ENCODE assay signal across 8 cellular contexts in the genomic region with DNA sequence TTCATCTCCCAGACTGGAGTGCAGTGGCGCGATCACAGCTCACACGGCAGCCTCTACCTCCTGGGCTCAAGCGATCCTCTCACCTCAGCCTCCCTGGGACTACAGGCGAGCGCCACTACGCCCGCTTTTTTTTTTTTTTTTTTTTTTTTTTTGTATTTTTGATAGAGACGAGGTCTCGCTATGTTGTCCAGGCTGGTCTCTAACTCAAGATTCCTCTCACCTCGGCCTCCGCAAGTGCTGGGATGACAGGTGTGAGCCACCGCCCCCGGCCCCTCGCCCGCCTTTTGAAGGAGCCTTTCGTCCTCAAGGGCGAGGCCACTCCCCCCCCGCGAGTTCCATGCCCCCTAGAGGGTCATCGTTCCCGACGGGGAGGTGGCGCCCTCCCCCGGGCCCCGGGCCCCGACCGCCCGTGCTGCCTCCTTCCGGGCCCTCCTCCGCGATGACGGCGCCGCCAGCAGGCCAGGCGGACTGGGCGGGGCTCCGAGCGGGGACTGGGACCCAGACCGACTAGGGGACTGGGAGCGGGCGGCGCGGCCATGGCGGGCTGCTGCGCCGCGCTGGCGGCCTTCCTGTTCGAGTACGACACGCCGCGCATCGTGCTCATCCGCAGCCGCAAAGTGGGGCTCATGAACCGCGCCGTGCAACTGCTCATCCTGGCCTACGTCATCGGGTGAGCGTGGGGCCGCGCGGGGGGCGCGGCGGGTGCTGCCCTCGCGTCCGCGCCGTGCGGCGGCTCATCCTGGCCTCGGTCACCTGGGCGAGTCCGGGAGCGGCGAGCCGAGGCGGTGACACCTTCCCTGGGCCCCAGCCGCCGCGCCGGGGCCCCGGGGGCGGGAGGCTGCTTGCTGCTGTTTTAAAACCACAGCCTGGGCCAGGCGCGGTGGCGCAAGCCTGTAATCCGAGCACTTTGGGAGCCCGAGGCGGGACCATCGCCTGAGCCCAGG. TPM values are rescaled to one million over a fixed set of nuclear protein-coding genes. Genes with fewer than 3 reads are reported as not detected.
A peak's percentile ranks its signal among the peaks of the same experiment; 100 is the strongest.
DNase-seq lines count a peak whose midpoint lies in the region; ATAC-seq and TF ChIP-seq lines count a peak whose summit lies in the region.

A gene with protein sequence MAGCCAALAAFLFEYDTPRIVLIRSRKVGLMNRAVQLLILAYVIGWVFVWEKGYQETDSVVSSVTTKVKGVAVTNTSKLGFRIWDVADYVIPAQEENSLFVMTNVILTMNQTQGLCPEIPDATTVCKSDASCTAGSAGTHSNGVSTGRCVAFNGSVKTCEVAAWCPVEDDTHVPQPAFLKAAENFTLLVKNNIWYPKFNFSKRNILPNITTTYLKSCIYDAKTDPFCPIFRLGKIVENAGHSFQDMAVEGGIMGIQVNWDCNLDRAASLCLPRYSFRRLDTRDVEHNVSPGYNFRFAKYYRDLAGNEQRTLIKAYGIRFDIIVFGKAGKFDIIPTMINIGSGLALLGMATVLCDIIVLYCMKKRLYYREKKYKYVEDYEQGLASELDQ (plus strand): TSS at position 501 of the 944 bp plus-strand sequence. CDS start 36 bp downstream, at position 537.

- H3K4me3 ChIP-seq in BE2C (ENCODE audit: low read depth, low read length) (peak within 1 kb of the TSS; percentile 67), lower leg skin (ENCODE audit: low read depth, poor library complexity, severe bottlenecking) (peak within 1 kb of the TSS; percentile 74)

- 10 to 17% methylated on average over 30 to 68 of the region's 96 CpGs for WGBS in lower leg skin, 2 donors

- peak; percentile 19; the same call in 1 of the 2 replicates for TF ChIP-seq CTCF in BE2C (IDR thresholded peaks at IDR 0.05; ENCODE audit: low read depth, low read length)
- TF ChIP-seq CTCF in lower leg skin (IDR thresholded peaks at IDR 0.05): no peak

- no peaks in the 10 kb centered on the region for H3K36me3 ChIP-seq in BE2C

- peak; percentile 98 for TF ChIP-seq POLR2A in GM19193 (IDR thresholded peaks at IDR 0.05; ENCODE audit: extremely low read depth, insufficient read depth, insufficient read length)
- TF ChIP-seq POLR2A in lower leg skin (IDR thresholded peaks at IDR 0.05): peak in 1 of 2 donors; percentile 39

- H3K27me3 ChIP-seq in BE2C: no peaks in the 10 kb centered on the region

- DNase-seq in BE2C (peak; percentile 93), NCI-H524 (lab: John Stamatoyannopoulos, UW) (peak; percentile 67 to 78), dermis microvascular lymphatic vessel endothelial cell (ENCODE audit: low read depth in 2 of 2) (peak; percentile 64 to 80), lower leg skin (ENCODE audit: low spot score in 2 of 2) (peak; percentile 74 to 97)
- peak; percentile 70 to 71 for DNase-seq in activated CD4-positive, alpha-beta T cell treated with anti-CD3 and anti-CD28 coated beads, Interleukin-2, amount 50 U/mL, for 24 hours (ENCODE audit: low read depth in 1 of 2, low spot score in 1 of 2)
- peak; percentile 64 to 74 (median 71) for DNase-seq in stimulated activated CD4-positive, alpha-beta T cell treated with anti-CD3 and anti-CD28 coated beads, TNF-alpha, amount 100 ng/mL, for 1 hour (ENCODE audit: low read depth in 3 of 3, low spot score in 1 of 3)

- H3K9me3 ChIP-seq in BE2C: no peaks in the 10 kb centered on the region

- H3K4me1 ChIP-seq in BE2C: no peaks in the 10 kb centered on the region

- peak; percentile 90 for ATAC-seq in HG03432 (IDR thresholded peaks at IDR 0.05; ENCODE audit: unreplicated experiment)

- intact Hi-C loops in lower leg skin (cut with DNase I; ENCODE audit: low total_unique reads): no loop called here

RNA-seq across cellular contexts. Expression of the gene that starts here (rescaled TPM):
- polyA plus RNA-seq in BE2C (2012; ENCODE audit: insufficient read depth, insufficient read length, low read depth): 8.8 TPM
- total RNA-seq in dermis microvascular lymphatic vessel endothelial cell (81.9 and 208 TPM in 2 replicates), lower leg skin (10 to 100 TPM; 19.4 to 38.0 (median 24.2) TPM)

Comparison
In these comparisons a context has a peak if more than half of its experiments do, and no peak if none do; other contexts are left out.
1. Peak in every context shown above with its lines: DNase-seq, ATAC-seq and H3K4me3 ChIP-seq.